ENCODE assay signal across 1 cellular context in the genomic region with DNA sequence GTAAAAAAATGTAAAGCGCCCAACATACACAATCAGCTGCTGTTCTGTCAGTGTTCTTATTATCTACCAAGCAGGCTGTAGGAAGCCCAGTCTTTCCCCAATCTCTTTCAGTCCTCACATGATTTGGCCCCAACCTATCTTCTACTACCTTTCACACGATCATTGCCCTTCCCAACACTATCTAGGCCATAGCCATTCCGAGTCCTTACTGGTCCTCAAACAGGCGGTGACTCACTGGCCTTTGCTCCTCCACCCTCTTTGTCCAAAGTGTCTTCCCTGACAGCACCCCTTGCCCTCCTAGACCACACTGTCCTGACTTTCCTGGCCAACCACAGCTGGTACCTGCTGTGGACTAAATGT.
TF ChIP-seq lines count a peak whose summit lies in the region.

No MANE protein-coding gene starts in this region.

TF ChIP-seq in K562, 482 proteins besides CTCF, POLR2A, EP300 and RAD21 (continued from another document):
- TF ChIP-seq, protein P1, sequence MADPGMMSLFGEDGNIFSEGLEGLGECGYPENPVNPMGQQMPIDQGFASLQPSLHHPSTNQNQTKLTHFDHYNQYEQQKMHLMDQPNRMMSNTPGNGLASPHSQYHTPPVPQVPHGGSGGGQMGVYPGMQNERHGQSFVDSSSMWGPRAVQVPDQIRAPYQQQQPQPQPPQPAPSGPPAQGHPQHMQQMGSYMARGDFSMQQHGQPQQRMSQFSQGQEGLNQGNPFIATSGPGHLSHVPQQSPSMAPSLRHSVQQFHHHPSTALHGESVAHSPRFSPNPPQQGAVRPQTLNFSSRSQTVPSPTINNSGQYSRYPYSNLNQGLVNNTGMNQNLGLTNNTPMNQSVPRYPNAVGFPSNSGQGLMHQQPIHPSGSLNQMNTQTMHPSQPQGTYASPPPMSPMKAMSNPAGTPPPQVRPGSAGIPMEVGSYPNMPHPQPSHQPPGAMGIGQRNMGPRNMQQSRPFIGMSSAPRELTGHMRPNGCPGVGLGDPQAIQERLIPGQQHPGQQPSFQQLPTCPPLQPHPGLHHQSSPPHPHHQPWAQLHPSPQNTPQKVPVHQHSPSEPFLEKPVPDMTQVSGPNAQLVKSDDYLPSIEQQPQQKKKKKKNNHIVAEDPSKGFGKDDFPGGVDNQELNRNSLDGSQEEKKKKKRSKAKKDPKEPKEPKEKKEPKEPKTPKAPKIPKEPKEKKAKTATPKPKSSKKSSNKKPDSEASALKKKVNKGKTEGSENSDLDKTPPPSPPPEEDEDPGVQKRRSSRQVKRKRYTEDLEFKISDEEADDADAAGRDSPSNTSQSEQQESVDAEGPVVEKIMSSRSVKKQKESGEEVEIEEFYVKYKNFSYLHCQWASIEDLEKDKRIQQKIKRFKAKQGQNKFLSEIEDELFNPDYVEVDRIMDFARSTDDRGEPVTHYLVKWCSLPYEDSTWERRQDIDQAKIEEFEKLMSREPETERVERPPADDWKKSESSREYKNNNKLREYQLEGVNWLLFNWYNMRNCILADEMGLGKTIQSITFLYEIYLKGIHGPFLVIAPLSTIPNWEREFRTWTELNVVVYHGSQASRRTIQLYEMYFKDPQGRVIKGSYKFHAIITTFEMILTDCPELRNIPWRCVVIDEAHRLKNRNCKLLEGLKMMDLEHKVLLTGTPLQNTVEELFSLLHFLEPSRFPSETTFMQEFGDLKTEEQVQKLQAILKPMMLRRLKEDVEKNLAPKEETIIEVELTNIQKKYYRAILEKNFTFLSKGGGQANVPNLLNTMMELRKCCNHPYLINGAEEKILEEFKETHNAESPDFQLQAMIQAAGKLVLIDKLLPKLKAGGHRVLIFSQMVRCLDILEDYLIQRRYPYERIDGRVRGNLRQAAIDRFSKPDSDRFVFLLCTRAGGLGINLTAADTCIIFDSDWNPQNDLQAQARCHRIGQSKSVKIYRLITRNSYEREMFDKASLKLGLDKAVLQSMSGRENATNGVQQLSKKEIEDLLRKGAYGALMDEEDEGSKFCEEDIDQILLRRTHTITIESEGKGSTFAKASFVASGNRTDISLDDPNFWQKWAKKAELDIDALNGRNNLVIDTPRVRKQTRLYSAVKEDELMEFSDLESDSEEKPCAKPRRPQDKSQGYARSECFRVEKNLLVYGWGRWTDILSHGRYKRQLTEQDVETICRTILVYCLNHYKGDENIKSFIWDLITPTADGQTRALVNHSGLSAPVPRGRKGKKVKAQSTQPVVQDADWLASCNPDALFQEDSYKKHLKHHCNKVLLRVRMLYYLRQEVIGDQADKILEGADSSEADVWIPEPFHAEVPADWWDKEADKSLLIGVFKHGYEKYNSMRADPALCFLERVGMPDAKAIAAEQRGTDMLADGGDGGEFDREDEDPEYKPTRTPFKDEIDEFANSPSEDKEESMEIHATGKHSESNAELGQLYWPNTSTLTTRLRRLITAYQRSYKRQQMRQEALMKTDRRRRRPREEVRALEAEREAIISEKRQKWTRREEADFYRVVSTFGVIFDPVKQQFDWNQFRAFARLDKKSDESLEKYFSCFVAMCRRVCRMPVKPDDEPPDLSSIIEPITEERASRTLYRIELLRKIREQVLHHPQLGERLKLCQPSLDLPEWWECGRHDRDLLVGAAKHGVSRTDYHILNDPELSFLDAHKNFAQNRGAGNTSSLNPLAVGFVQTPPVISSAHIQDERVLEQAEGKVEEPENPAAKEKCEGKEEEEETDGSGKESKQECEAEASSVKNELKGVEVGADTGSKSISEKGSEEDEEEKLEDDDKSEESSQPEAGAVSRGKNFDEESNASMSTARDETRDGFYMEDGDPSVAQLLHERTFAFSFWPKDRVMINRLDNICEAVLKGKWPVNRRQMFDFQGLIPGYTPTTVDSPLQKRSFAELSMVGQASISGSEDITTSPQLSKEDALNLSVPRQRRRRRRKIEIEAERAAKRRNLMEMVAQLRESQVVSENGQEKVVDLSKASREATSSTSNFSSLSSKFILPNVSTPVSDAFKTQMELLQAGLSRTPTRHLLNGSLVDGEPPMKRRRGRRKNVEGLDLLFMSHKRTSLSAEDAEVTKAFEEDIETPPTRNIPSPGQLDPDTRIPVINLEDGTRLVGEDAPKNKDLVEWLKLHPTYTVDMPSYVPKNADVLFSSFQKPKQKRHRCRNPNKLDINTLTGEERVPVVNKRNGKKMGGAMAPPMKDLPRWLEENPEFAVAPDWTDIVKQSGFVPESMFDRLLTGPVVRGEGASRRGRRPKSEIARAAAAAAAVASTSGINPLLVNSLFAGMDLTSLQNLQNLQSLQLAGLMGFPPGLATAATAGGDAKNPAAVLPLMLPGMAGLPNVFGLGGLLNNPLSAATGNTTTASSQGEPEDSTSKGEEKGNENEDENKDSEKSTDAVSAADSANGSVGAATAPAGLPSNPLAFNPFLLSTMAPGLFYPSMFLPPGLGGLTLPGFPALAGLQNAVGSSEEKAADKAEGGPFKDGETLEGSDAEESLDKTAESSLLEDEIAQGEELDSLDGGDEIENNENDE (IDR thresholded peaks at IDR 0.05; ENCODE audit: low read depth, low read length): no peak
- TF ChIP-seq TSC22D4 (tag; IDR thresholded peaks at IDR 0.05) (no peak), ELF4 (CRISPR knock-in tag; IDR thresholded peaks at IDR 0.05) (no peak), DDX20 (tag; IDR thresholded peaks at IDR 0.05; ENCODE audit: low read depth) (no peak), IFI16 (CRISPR knock-in tag; IDR thresholded peaks at IDR 0.05) (no peak), ZNF384 (IDR thresholded peaks at IDR 0.05; ENCODE audit: low read depth, low read length) (no peak), JUN (IDR thresholded peaks at IDR 0.05; ENCODE audit: borderline replicate concordance, low read depth, low read length) (0 out of 2 replicates have a peak, but pooled peaks have one; percentile 18), JUN (CRISPR knock-in tag; IDR thresholded peaks at IDR 0.05; ENCODE audit: borderline replicate concordance) (no peak), HDAC6 (IDR thresholded peaks at IDR 0.05; ENCODE audit: low read depth, low read length) (no peak), RCOR1 (IDR thresholded peaks at IDR 0.05; ENCODE audit: borderline replicate concordance in 1 of 2, low read depth in 2 of 2, low read length in 2 of 2) (peak in 1 of 2 experiments; percentile 15; a peak in 1 of 4 replicates), NFE2 (IDR thresholded peaks at IDR 0.05; ENCODE audit: low read depth) (no peak), CBX1 (IDR thresholded peaks at IDR 0.05; ENCODE audit: low read depth) (no peak), ZNF766 (CRISPR knock-in tag; conservative IDR thresholded peaks at IDR 0.05) (no peak), ZNF140 (CRISPR knock-in tag; IDR thresholded peaks at IDR 0.05) (no peak), NR2C1 (IDR thresholded peaks at IDR 0.05) (no peak), NR2C1 (tag; IDR thresholded peaks at IDR 0.05) (no peak), KDM5B (IDR thresholded peaks at IDR 0.05; ENCODE audit: insufficient replicate concordance, low read depth, low read length) (no peak), CBFA2T3 (IDR thresholded peaks at IDR 0.05) (peak; percentile 86), PHF20 (IDR thresholded peaks at IDR 0.05; ENCODE audit: partially characterized antibody) (no peak), KDM2B (CRISPR knock-in tag; IDR thresholded peaks at IDR 0.05) (no peak), CBX2 (IDR thresholded peaks at IDR 0.05; ENCODE audit: insufficient read depth, low read length, poor library complexity, severe bottlenecking) (no peak), DMBX1 (CRISPR knock-in tag; IDR thresholded peaks at IDR 0.05; ENCODE audit: borderline replicate concordance) (no peak), ZNF589 (CRISPR knock-in tag; IDR thresholded peaks at IDR 0.05; ENCODE audit: low read depth) (0 out of 2 replicates have a peak, but pooled peaks have one; percentile 68), TCFL5 (CRISPR knock-in tag; conservative IDR thresholded peaks at IDR 0.05) (no peak), FOSL1 (tag; conservative IDR thresholded peaks at IDR 0.05) (peak; percentile 73), ZNF146 (CRISPR knock-in tag; IDR thresholded peaks at IDR 0.05; ENCODE audit: unreplicated experiment) (no peak)
- TF ChIP-seq, protein P2, sequence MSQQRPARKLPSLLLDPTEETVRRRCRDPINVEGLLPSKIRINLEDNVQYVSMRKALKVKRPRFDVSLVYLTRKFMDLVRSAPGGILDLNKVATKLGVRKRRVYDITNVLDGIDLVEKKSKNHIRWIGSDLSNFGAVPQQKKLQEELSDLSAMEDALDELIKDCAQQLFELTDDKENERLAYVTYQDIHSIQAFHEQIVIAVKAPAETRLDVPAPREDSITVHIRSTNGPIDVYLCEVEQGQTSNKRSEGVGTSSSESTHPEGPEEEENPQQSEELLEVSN (IDR thresholded peaks at IDR 0.05; ENCODE audit: borderline replicate concordance in 1 of 2, extremely low read depth in 1 of 2, insufficient read depth in 1 of 2, insufficient read length in 1 of 2, low read depth in 1 of 2, low read length in 1 of 2, poor library complexity in 1 of 2, severe bottlenecking in 1 of 2): no peak
- TF ChIP-seq, protein P3, sequence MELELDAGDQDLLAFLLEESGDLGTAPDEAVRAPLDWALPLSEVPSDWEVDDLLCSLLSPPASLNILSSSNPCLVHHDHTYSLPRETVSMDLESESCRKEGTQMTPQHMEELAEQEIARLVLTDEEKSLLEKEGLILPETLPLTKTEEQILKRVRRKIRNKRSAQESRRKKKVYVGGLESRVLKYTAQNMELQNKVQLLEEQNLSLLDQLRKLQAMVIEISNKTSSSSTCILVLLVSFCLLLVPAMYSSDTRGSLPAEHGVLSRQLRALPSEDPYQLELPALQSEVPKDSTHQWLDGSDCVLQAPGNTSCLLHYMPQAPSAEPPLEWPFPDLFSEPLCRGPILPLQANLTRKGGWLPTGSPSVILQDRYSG (tag; conservative IDR thresholded peaks at IDR 0.05; ENCODE audit: low read depth): no peak
- TF ChIP-seq, protein P4, sequence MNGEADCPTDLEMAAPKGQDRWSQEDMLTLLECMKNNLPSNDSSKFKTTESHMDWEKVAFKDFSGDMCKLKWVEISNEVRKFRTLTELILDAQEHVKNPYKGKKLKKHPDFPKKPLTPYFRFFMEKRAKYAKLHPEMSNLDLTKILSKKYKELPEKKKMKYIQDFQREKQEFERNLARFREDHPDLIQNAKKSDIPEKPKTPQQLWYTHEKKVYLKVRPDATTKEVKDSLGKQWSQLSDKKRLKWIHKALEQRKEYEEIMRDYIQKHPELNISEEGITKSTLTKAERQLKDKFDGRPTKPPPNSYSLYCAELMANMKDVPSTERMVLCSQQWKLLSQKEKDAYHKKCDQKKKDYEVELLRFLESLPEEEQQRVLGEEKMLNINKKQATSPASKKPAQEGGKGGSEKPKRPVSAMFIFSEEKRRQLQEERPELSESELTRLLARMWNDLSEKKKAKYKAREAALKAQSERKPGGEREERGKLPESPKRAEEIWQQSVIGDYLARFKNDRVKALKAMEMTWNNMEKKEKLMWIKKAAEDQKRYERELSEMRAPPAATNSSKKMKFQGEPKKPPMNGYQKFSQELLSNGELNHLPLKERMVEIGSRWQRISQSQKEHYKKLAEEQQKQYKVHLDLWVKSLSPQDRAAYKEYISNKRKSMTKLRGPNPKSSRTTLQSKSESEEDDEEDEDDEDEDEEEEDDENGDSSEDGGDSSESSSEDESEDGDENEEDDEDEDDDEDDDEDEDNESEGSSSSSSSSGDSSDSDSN (IDR thresholded peaks at IDR 0.05; ENCODE audit: borderline replicate concordance in 1 of 2, low read depth in 2 of 2, low read length in 2 of 2): no peak
- TF ChIP-seq, protein P5, sequence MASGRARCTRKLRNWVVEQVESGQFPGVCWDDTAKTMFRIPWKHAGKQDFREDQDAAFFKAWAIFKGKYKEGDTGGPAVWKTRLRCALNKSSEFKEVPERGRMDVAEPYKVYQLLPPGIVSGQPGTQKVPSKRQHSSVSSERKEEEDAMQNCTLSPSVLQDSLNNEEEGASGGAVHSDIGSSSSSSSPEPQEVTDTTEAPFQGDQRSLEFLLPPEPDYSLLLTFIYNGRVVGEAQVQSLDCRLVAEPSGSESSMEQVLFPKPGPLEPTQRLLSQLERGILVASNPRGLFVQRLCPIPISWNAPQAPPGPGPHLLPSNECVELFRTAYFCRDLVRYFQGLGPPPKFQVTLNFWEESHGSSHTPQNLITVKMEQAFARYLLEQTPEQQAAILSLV (tag; IDR thresholded peaks at IDR 0.05): no peak
